ENCODE assay signal across 19 cellular contexts in genomic region chr1:243499711-243500110, GRCh38.
"Had no signal": no experiment of that assay in that cellular context is flagged by ENCODE, and none has a peak within 500 bp of the region (broad histone marks: within the 10 kb centered on the region; RNA-seq: fewer than 3 reads in every experiment).

No MANE protein-coding gene starts in this region.

- H3K4me3 ChIP-seq: colonic mucosa, heart left ventricle, mucosa of descending colon, suprapubic skin, thyroid gland, upper lobe of left lung, uterus had no signal

- H3K4me1 ChIP-seq: colonic mucosa, suprapubic skin, thyroid gland, uterus had no signal

- H3K27ac ChIP-seq: colonic mucosa, foreskin keratinocyte, heart left ventricle, suprapubic skin, thyroid gland, upper lobe of left lung, uterus had no signal

- ATAC-seq: foreskin keratinocyte; heart left ventricle; mucosa of descending colon; natural killer cell; right cardiac atrium; stimulated activated effector memory CD8-positive, alpha-beta T cell treated with anti-CD3 and anti-CD28 coated beads, Interleukin-12 subunit alpha, Interleukin-12 subunit beta, amount 100 ng/mL, for 72 hours; stimulated activated naive CD8-positive, alpha-beta T cell treated with anti-CD3 and anti-CD28 coated beads, Interleukin-15, Interleukin-2, amounts not matched to agents 100 U/mL and 50 U/mL, for 24 hours had no signal

- DNase-seq: colonic mucosa; dermis blood vessel endothelial cell; foreskin keratinocyte; heart left ventricle; hippocampal formation; kidney glomerular epithelial cell; mammary epithelial cell; mucosa of descending colon; natural killer cell; right cardiac atrium; stimulated activated CD4-positive, alpha-beta T cell treated with anti-CD3 and anti-CD28 coated beads, Interleukin-4, amount 100 ng/mL, for 1 hour; stimulated activated CD8-positive, alpha-beta memory T cell treated with anti-CD3 and anti-CD28 coated beads, Interleukin-4, amount 100 ng/mL, for 48 hours; stimulated activated naive CD8-positive, alpha-beta T cell treated with anti-CD3 and anti-CD28 coated beads, Interleukin-15, Interleukin-2, amounts not matched to agents 100 U/mL and 50 U/mL, for 24 hours; thyroid gland; uterus had no signal

- H3K9me3 ChIP-seq: colonic mucosa, heart left ventricle, mucosa of descending colon, suprapubic skin, thyroid gland, upper lobe of left lung, uterus had no signal

- H3K36me3 ChIP-seq: colonic mucosa, thyroid gland, uterus had no signal

- H3K9me3 Mint-ChIP-seq: natural killer cell; neural crest cell; stimulated activated effector memory CD8-positive, alpha-beta T cell treated with anti-CD3 and anti-CD28 coated beads, Interleukin-12 subunit alpha, Interleukin-12 subunit beta, amount 100 ng/mL, for 72 hours had no signal

- H3K4me3 Mint-ChIP-seq: natural killer cell; neural crest cell; stimulated activated effector memory CD8-positive, alpha-beta T cell treated with anti-CD3 and anti-CD28 coated beads, Interleukin-12 subunit alpha, Interleukin-12 subunit beta, amount 100 ng/mL, for 72 hours had no signal

- H3K27me3 ChIP-seq: colonic mucosa, foreskin keratinocyte, heart left ventricle, suprapubic skin, thyroid gland, upper lobe of left lung, uterus had no signal
